ENCODE assay signal across 1 cellular context in the genomic region with DNA sequence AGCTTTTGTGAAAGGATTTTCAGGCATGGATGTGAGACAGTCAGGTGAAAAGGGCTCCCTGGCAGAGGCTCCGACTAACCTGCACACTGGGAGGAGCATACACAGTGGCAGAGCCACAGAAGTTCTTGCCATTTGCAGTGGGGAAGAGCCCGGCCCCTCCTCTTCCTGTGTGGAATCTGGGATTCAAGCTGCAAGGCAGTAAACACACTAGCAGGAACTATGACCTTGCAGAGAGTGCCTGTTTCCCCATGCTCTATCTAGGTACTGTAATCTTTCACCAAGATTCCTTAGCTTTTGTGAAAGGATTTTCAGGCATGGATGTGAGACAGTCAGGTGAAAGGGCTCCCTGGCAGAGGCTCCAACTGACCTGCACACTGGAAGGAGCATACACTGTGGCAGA.
TF ChIP-seq lines count a peak whose summit lies in the region.

No MANE protein-coding gene starts in this region.

TF ChIP-seq in WTC11, 78 proteins besides CTCF, POLR2A, EP300 and RAD21 (continued from another document):
- TF ChIP-seq, protein P1, sequence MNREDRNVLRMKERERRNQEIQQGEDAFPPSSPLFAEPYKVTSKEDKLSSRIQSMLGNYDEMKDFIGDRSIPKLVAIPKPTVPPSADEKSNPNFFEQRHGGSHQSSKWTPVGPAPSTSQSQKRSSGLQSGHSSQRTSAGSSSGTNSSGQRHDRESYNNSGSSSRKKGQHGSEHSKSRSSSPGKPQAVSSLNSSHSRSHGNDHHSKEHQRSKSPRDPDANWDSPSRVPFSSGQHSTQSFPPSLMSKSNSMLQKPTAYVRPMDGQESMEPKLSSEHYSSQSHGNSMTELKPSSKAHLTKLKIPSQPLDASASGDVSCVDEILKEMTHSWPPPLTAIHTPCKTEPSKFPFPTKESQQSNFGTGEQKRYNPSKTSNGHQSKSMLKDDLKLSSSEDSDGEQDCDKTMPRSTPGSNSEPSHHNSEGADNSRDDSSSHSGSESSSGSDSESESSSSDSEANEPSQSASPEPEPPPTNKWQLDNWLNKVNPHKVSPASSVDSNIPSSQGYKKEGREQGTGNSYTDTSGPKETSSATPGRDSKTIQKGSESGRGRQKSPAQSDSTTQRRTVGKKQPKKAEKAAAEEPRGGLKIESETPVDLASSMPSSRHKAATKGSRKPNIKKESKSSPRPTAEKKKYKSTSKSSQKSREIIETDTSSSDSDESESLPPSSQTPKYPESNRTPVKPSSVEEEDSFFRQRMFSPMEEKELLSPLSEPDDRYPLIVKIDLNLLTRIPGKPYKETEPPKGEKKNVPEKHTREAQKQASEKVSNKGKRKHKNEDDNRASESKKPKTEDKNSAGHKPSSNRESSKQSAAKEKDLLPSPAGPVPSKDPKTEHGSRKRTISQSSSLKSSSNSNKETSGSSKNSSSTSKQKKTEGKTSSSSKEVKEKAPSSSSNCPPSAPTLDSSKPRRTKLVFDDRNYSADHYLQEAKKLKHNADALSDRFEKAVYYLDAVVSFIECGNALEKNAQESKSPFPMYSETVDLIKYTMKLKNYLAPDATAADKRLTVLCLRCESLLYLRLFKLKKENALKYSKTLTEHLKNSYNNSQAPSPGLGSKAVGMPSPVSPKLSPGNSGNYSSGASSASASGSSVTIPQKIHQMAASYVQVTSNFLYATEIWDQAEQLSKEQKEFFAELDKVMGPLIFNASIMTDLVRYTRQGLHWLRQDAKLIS (CRISPR knock-in tag; IDR thresholded peaks at IDR 0.05; ENCODE audit: borderline replicate concordance), result no peak
- no peak for TF ChIP-seq FOXP1 (CRISPR knock-in tag; IDR thresholded peaks at IDR 0.05; ENCODE audit: borderline replicate concordance)
TF ChIP-seq in WTC11: peak in this region for 0.
